12 cellular contexts compared by ENCODE assay signal in genomic region chr18:36527740-36528455, GRCh38.
"Had no signal": no experiment of that assay in that cellular context is flagged by ENCODE, and none has a peak within 500 bp of the region (broad histone marks: within the 10 kb centered on the region; RNA-seq: fewer than 3 reads in every experiment).

No MANE protein-coding gene starts in this region.

- H3K4me1 ChIP-seq: left lung, vagina had no signal

- DNase-seq: activated gamma-delta T cell; activated T-cell treated with anti-CD3 and anti-CD28 coated beads, Interleukin-2, amount 50 U/mL, for 1 hour; amygdala; brain microvascular endothelial cell; dorsolateral prefrontal cortex; esophagus squamous epithelium; head of caudate nucleus; left lung; mesenchymal stem cell; tibial artery had no signal

- ATAC-seq: left lung had no signal

- H3K9me3 ChIP-seq: esophagus squamous epithelium, left lung, tibial artery, vagina had no signal

- H3K36me3 ChIP-seq: brain microvascular endothelial cell, esophagus squamous epithelium, left lung, tibial artery, vagina had no signal

- H3K27ac ChIP-seq: brain microvascular endothelial cell, esophagus squamous epithelium, left lung, skin epidermis, tibial artery, vagina had no signal

- H3K4me3 ChIP-seq: dorsolateral prefrontal cortex, esophagus squamous epithelium, left lung, skin epidermis, tibial artery, vagina had no signal

- H3K27me3 ChIP-seq: brain microvascular endothelial cell, dorsolateral prefrontal cortex, esophagus squamous epithelium, left lung, tibial artery, vagina had no signal
